ENCODE assay signal across 16 cellular contexts in genomic region chr1:245458761-245459174, GRCh38.
DNase-seq lines count a peak whose midpoint lies in the region; ATAC-seq, FAIRE-seq and TF ChIP-seq lines count a peak whose summit lies in the region.
"Had no signal": no experiment of that assay in that cellular context is flagged by ENCODE, and none has a peak within 500 bp of the region (broad histone marks: within the 10 kb centered on the region; RNA-seq: fewer than 3 reads in every experiment).

No MANE protein-coding gene starts in this region.

- H3K23ac ChIP-seq in trophoblast cell (ENCODE audit: low read length) = no peak overlapping the region

- no peaks in the 10 kb centered on the region for H3K9me3 ChIP-seq in trophoblast cell (ENCODE audit: insufficient read depth, low read depth, low read length)
- H3K9me3 ChIP-seq: heart left ventricle, pancreas had no signal

- H4K8ac ChIP-seq in trophoblast cell (ENCODE audit: low read depth, low read length) = no peak overlapping the region

- H4K12ac ChIP-seq in trophoblast cell (ENCODE audit: low read depth, low read length) = no peak overlapping the region

- no peak overlapping the region for H2BK120ac ChIP-seq in trophoblast cell (ENCODE audit: insufficient read depth, low read length, poor library complexity)

- H3K4ac ChIP-seq in trophoblast cell (ENCODE audit: low read depth, low read length) = no peak overlapping the region

- no peak overlapping the region for H3K18ac ChIP-seq in trophoblast cell (ENCODE audit: low read length)

- WGBS in trophoblast cell (ENCODE audit: extremely low coverage, insufficient coverage, insufficient read length) = no CpG with 5 or more reads among the region's 4 CpGs

- H4K91ac ChIP-seq in trophoblast cell (ENCODE audit: low read depth, low read length) = no peak overlapping the region

- peaks cover 10% of the 10 kb centered on the region for H3K79me1 ChIP-seq in trophoblast cell (ENCODE audit: low read length)

- TF ChIP-seq CTCF in bronchial epithelial cell (IDR thresholded peaks at IDR 0.05; ENCODE audit: insufficient read depth, low read length, severe bottlenecking) = no peak

- FAIRE-seq in bronchial epithelial cell (lab: Jason Lieb, UNC) = no peak
- FAIRE-seq: GM12891, pancreas had no signal

- peak overlapping the region; percentile 63 for H3K27ac ChIP-seq in trophoblast cell (ENCODE audit: low read depth, low read length)
- H3K27ac ChIP-seq: heart left ventricle, pancreas had no signal

- H3K36me3 ChIP-seq in bronchial epithelial cell (ENCODE audit: control insufficient read depth, insufficient read depth, low read length) = no peaks in the 10 kb centered on the region
- peaks cover 4 to 6% of the 10 kb centered on the region in 2 experiments for H3K36me3 ChIP-seq in trophoblast cell (ENCODE audit: control insufficient read depth in 1 of 2, insufficient read depth in 2 of 2, low read length in 2 of 2)
- H3K36me3 ChIP-seq: heart left ventricle, pancreas had no signal

- H2BK12ac ChIP-seq in trophoblast cell (ENCODE audit: low read length) = no peak overlapping the region

- H3K4me3 ChIP-seq in bronchial epithelial cell (ENCODE audit: low read depth, low read length) (no peak overlapping the region), trophoblast cell (ENCODE audit: low read depth, low read length) (no peak overlapping the region)
- H3K4me3 ChIP-seq: heart left ventricle, lung, pancreas had no signal

- no peak for ATAC-seq in GM18868 (IDR thresholded peaks at IDR 0.05; ENCODE audit: unreplicated experiment)
- ATAC-seq: heart left ventricle; stimulated activated naive CD8-positive, alpha-beta T cell treated with anti-CD3 and anti-CD28 coated beads, Interleukin-15, Interleukin-2, amounts not matched to agents 100 U/mL and 50 U/mL, for 24 hours had no signal

- DNase-seq in GM04504 (ENCODE audit: low read depth) = peak; percentile 35
- peak; percentile 26 for DNase-seq in NCI-H146 treated with DMSO at 0.1 percent for 48 hours (lab: John Stamatoyannopoulos, UW; ENCODE audit: unreplicated experiment)
- peak; percentile 14 for DNase-seq in bronchial epithelial cell (ENCODE audit: low read depth)
- DNase-seq in trophoblast cell = peak; percentile 67 to 95
- DNase-seq in NCI-H748 treated with DMSO at 0.1 percent for 48 hours (lab: John Stamatoyannopoulos, UW) = no peak
- DNase-seq in erythroblast (lab: John Stamatoyannopoulos, UW) = no peak
- DNase-seq: activated naive CD8-positive, alpha-beta T cell treated with anti-CD3 and anti-CD28 coated beads, Interleukin-2, amount 10 ng/mL, durations not matched to agents 7 days and 5 days; Calu3; heart left ventricle; MM.1S; pancreas; stimulated activated CD4-positive, alpha-beta T cell treated with anti-CD3 and anti-CD28 coated beads, Interleukin-2, amount 100 ng/mL, for 24 hours; stimulated activated naive CD8-positive, alpha-beta T cell treated with anti-CD3 and anti-CD28 coated beads, Interleukin-15, Interleukin-2, amounts not matched to agents 100 U/mL and 50 U/mL, for 24 hours had no signal

- H3K14ac ChIP-seq in trophoblast cell (ENCODE audit: low read length) = no peak overlapping the region

- peaks cover 14 to 23% of the 10 kb centered on the region in 2 experiments for H3K4me1 ChIP-seq in trophoblast cell (ENCODE audit: control insufficient read depth in 1 of 2, insufficient read depth in 2 of 2, low read length in 2 of 2)
- H3K4me1 ChIP-seq: pancreas had no signal

- H3K9ac ChIP-seq in trophoblast cell (ENCODE audit: low read length) = no peak overlapping the region

- no peaks in the 10 kb centered on the region for H3K27me3 ChIP-seq in bronchial epithelial cell (ENCODE audit: control insufficient read depth, insufficient read depth, low read length)
- no peaks in the 10 kb centered on the region for H3K27me3 ChIP-seq in trophoblast cell (ENCODE audit: insufficient read depth, low read length)
- H3K27me3 ChIP-seq: pancreas had no signal

- no peak for TF ChIP-seq POLR2A in erythroblast (IDR thresholded peaks at IDR 0.05; ENCODE audit: low read length)

- H3K4me2 ChIP-seq in trophoblast cell (ENCODE audit: low read length) = no peak overlapping the region

- H2AK5ac ChIP-seq in trophoblast cell (ENCODE audit: low read length) = no peak overlapping the region

- H3K79me2 ChIP-seq in trophoblast cell (ENCODE audit: control insufficient read depth, insufficient read depth, low read length, poor library complexity) = no peaks in the 10 kb centered on the region

- H2BK5ac ChIP-seq in trophoblast cell (ENCODE audit: low read depth, low read length, poor library complexity) = no peak overlapping the region

- H2AFZ ChIP-seq in trophoblast cell (ENCODE audit: insufficient read depth, low read length, poor library complexity) = no peak overlapping the region

Comparison
In these comparisons a context has a peak if more than half of its experiments do, and no peak if none do; other contexts are left out.
1. DNase-seq: peak in GM04504 (single experiment), NCI-H146 treated with DMSO at 0.1 percent for 48 hours (single experiment), bronchial epithelial cell (single experiment) and trophoblast cell (2 of 2); none in NCI-H748 treated with DMSO at 0.1 percent for 48 hours (single experiment) and erythroblast (0 of 2).